Comparison of ENCODE assay signal across 11 cellular contexts in the genomic region with DNA sequence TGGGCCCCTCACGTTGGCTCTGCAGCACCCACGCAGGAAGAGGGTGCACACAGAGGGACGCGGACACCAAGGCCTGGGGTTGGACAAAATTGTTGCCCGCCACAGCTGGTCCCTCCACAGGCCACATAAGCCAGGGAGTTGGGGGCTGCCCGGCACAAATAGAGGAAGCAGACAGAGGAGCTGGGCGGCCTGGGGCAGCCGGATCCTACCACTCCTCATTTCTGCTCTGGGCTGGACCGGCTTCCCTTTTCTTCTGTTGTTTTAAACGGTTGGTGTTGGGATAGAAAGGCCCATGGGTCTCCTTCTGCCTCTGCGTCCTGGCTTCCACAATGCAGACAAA. TPM values are rescaled to one million over a fixed set of nuclear protein-coding genes. Genes with fewer than 3 reads are reported as not detected.
DNase-seq lines count a peak whose midpoint lies in the region; ATAC-seq and TF ChIP-seq lines count a peak whose summit lies in the region.
"Had no signal": no experiment of that assay in that cellular context is flagged by ENCODE, and none has a peak within 500 bp of the region (broad histone marks: within the 10 kb centered on the region; RNA-seq: fewer than 3 reads in every experiment).

No MANE protein-coding gene starts in this region.

- H4K8ac ChIP-seq in mesenchymal stem cell (ENCODE audit: low read length), result peak overlapping the region; percentile 82

- 96% methylated on average over 11 of the region's 11 CpGs for WGBS in mesenchymal stem cell
- 78% methylated on average over 11 of the region's 11 CpGs for WGBS in suprapubic skin

- no peak overlapping the region for H2BK5ac ChIP-seq in mesenchymal stem cell (ENCODE audit: low read depth, low read length, poor library complexity, severe bottlenecking)

- H2BK120ac ChIP-seq in mesenchymal stem cell (ENCODE audit: low read depth, low read length), result peak overlapping the region; percentile 24

- no peak for TF ChIP-seq CTCF in suprapubic skin (IDR thresholded peaks at IDR 0.05)

- no peak overlapping the region for H3K27ac ChIP-seq in mesenchymal stem cell (ENCODE audit: low read length, poor library complexity, severe bottlenecking)
- H3K27ac ChIP-seq in suprapubic skin, result peak overlapping the region; percentile 83
- H3K27ac ChIP-seq: KMS-11 had no signal

- no peak overlapping the region for H3K4me2 ChIP-seq in mesenchymal stem cell (ENCODE audit: low read length, poor library complexity, severe bottlenecking)
- H3K4me2 ChIP-seq: KMS-11 had no signal

- H3K79me1 ChIP-seq in mesenchymal stem cell (replicated peaks; ENCODE audit: low read length, poor library complexity, severe bottlenecking), result no peaks in the 10 kb centered on the region

- no peak for TF ChIP-seq POLR2A in suprapubic skin (IDR thresholded peaks at IDR 0.05)

- peak overlapping the region; percentile 3 to 71 for H3K4ac ChIP-seq in mesenchymal stem cell (ENCODE audit: low read depth in 1 of 2, low read length in 2 of 2)

- no peak overlapping the region for H2AFZ ChIP-seq in mesenchymal stem cell (ENCODE audit: low read depth, low read length)

- no peak overlapping the region for H3K23ac ChIP-seq in mesenchymal stem cell (ENCODE audit: low read length in 2 of 2)

- no peaks in the 10 kb centered on the region for H3K36me3 ChIP-seq in mesenchymal stem cell (ENCODE audit: control insufficient read depth in 1 of 2, insufficient read depth in 2 of 2, low read depth in 1 of 2, low read length in 2 of 2)
- no peaks in the 10 kb centered on the region for H3K36me3 ChIP-seq in suprapubic skin

- H3K27me3 ChIP-seq in mesenchymal stem cell (ENCODE audit: control insufficient read depth in 1 of 2, insufficient read depth in 1 of 2, low read length in 2 of 2), result no peaks in the 10 kb centered on the region
- H3K27me3 ChIP-seq in suprapubic skin, result no peaks in the 10 kb centered on the region

- ATAC-seq in GM18517 (IDR thresholded peaks at IDR 0.05; ENCODE audit: unreplicated experiment), result no peak
- ATAC-seq in GM19455 (IDR thresholded peaks at IDR 0.05; ENCODE audit: unreplicated experiment), result no peak
- ATAC-seq: activated T-cell treated with anti-CD3 and anti-CD28 coated beads, Interleukin-2, amount 50 U/mL, for 4 hours had no signal

- H3K18ac ChIP-seq in mesenchymal stem cell (ENCODE audit: low read depth in 1 of 2, low read length in 2 of 2), result peak overlapping the region; percentile 78 to 86

- DNase-seq in KBM-7 (peak; percentile 47), UCSD-AML1 (lab: John Stamatoyannopoulos, UW; ENCODE audit: unreplicated experiment) (peak; percentile 47), mesenchymal stem cell (no peak), suprapubic skin (ENCODE audit: low spot score in 2 of 2) (no peak), D341Med (ENCODE audit: low spot score) (no peak), OCI-M1 (lab: John Stamatoyannopoulos, UW) (no peak)
- DNase-seq: activated T-cell treated with anti-CD3 and anti-CD28 coated beads, Interleukin-2, amount 50 U/mL, for 4 hours; naive B cell had no signal

- peak overlapping the region in 1 of 2 experiments; percentile 76 for H3K14ac ChIP-seq in mesenchymal stem cell (ENCODE audit: low read length in 2 of 2)

- H3K9me3 ChIP-seq in mesenchymal stem cell (ENCODE audit: control insufficient read depth, low read length) (no peaks in the 10 kb centered on the region), suprapubic skin (no peaks in the 10 kb centered on the region)

- peak overlapping the region; percentile 76 to 94 for H2BK12ac ChIP-seq in mesenchymal stem cell (ENCODE audit: low read length in 2 of 2)

- H3K9ac ChIP-seq in mesenchymal stem cell (ENCODE audit: low read length), result peak overlapping the region; percentile 97
- H3K9ac ChIP-seq: KMS-11 had no signal

- peak overlapping the region; percentile 20 for H2BK15ac ChIP-seq in mesenchymal stem cell (ENCODE audit: low read depth, poor library complexity, severe bottlenecking)

- peak overlapping the region in 1 of 2 experiments; percentile 78 for H3K4me3 ChIP-seq in mesenchymal stem cell (ENCODE audit: insufficient read depth in 1 of 2, low read depth in 1 of 2, low read length in 2 of 2)
- H3K4me3 ChIP-seq in suprapubic skin, result no peak overlapping the region

- peak overlapping the region; percentile 8 for H4K91ac ChIP-seq in mesenchymal stem cell (ENCODE audit: low read length)

- no peak for TF ChIP-seq EP300 in suprapubic skin (IDR thresholded peaks at IDR 0.05)

- in situ Hi-C loops in KBM-7 (cut with MboI; ENCODE audit: low pct_unique_long_range_greater_than_20kb, low sequenced_read_pairs), result no loop called here

- no peak overlapping the region for H2AK5ac ChIP-seq in mesenchymal stem cell (ENCODE audit: low read length, severe bottlenecking)

- H3K4me1 ChIP-seq in mesenchymal stem cell (ENCODE audit: control insufficient read depth, insufficient read depth, low read depth, low read length), result peaks cover 40% of the 10 kb centered on the region
- H3K4me1 ChIP-seq in suprapubic skin, result peaks cover 48% of the 10 kb centered on the region

RNA-seq across cellular contexts. Expression of gene LINC01488, which starts 36.4 kb away (rescaled TPM):
- not detected for polyA plus RNA-seq in mesenchymal stem cell (2013, experiment 1 of 2)
- polyA plus RNA-seq in mesenchymal stem cell (2013, experiment 2 of 2), result not detected
- not detected for total RNA-seq in suprapubic skin
- total RNA-seq: activated T-cell treated with anti-CD3 and anti-CD28 coated beads, Interleukin-2, amount 50 U/mL, for 4 hours had no signal

Comparison
In these comparisons a context has a peak if more than half of its experiments do, and no peak if none do; other contexts are left out.
1. DNase-seq: peak in KBM-7 (single experiment) and UCSD-AML1 (single experiment); none in mesenchymal stem cell (single experiment), suprapubic skin (0 of 2), D341Med (single experiment) and OCI-M1 (single experiment).